Comparison of ENCODE assay signal across 19 cellular contexts in genomic region chr4:168777277-168777965, GRCh38.
DNase-seq lines count a peak whose midpoint lies in the region; ATAC-seq and TF ChIP-seq lines count a peak whose summit lies in the region.
"Had no signal": no experiment of that assay in that cellular context is flagged by ENCODE, and none has a peak within 500 bp of the region (broad histone marks: within the 10 kb centered on the region; RNA-seq: fewer than 3 reads in every experiment).

No MANE protein-coding gene starts in this region.

- peak; percentile 51 for ATAC-seq in esophagus mucosa
- ATAC-seq in HG03097 (IDR thresholded peaks at IDR 0.05; ENCODE audit: low FRiP score, unreplicated experiment), result no peak
- ATAC-seq in HG03571 (IDR thresholded peaks at IDR 0.05; ENCODE audit: unreplicated experiment), result no peak
- no peak for ATAC-seq in lower lobe of right lung
- ATAC-seq in HG03469 (IDR thresholded peaks at IDR 0.05; ENCODE audit: unreplicated experiment), result no peak

- peaks cover 10% of the 10 kb centered on the region for H3K4me1 Mint-ChIP-seq in nephron progenitor cell
- H3K4me1 Mint-ChIP-seq: IgD-negative memory B cell had no signal

- intact Hi-C loops in lower lobe of right lung (cut with DNase I), result no loop called here

- H3K27ac Mint-ChIP-seq in nephron progenitor cell, result peak overlapping the region; percentile 69
- H3K27ac Mint-ChIP-seq: IgD-negative memory B cell had no signal

- H3K36me3 Mint-ChIP-seq in nephron progenitor cell (ENCODE audit: low read depth), result peaks cover 50% of the 10 kb centered on the region
- H3K36me3 Mint-ChIP-seq: CD14-positive monocyte, IgD-negative memory B cell had no signal

- H3K9me3 Mint-ChIP-seq in nephron progenitor cell, result peaks cover 32% of the 10 kb centered on the region

- H3K4me1 ChIP-seq in cardiac muscle cell (ENCODE audit: low read depth) (peaks cover 26% of the 10 kb centered on the region), right atrium auricular region (peaks cover 0 to 30% of the 10 kb centered on the region in 2 donors), lower lobe of right lung (no peaks in the 10 kb centered on the region)

- DNase-seq in cardiac muscle cell (ENCODE audit: low read depth in 1 of 2, low spot score in 1 of 2) (no peak), right atrium auricular region (ENCODE audit: low spot score) (no peak), nephron progenitor cell (no peak), lower lobe of right lung (no peak)
- DNase-seq: 8988T, DMS79 treated with DMSO at 0.1 percent for 48 hours, Karpas-422, MG63, NCI-H1048, NCI-H1436, NCI-H1930, NCI-H345, NCI-H524 treated with DMSO at 0.1 percent for 48 hours had no signal

- H3K4me3 ChIP-seq in cardiac muscle cell (no peak overlapping the region), right atrium auricular region (no peak overlapping the region), lower lobe of right lung (no peak overlapping the region)
- H3K4me3 ChIP-seq: MG63 had no signal

- H3K27ac ChIP-seq in cardiac muscle cell (peak overlapping the region; percentile 70), right atrium auricular region (no peak overlapping the region), lower lobe of right lung (no peak overlapping the region)

- H3K27me3 ChIP-seq in cardiac muscle cell (no peaks in the 10 kb centered on the region), right atrium auricular region (no peaks in the 10 kb centered on the region), lower lobe of right lung (ENCODE audit: low read depth) (no peaks in the 10 kb centered on the region)
- H3K27me3 ChIP-seq: MG63 had no signal

- H3K36me3 ChIP-seq in cardiac muscle cell (no peaks in the 10 kb centered on the region), right atrium auricular region (no peaks in the 10 kb centered on the region), lower lobe of right lung (no peaks in the 10 kb centered on the region)
- H3K36me3 ChIP-seq: MG63 had no signal

- TF ChIP-seq CTCF in cardiac muscle cell (IDR thresholded peaks at IDR 0.05; ENCODE audit: low read depth, low read length) (no peak), right atrium auricular region (IDR thresholded peaks at IDR 0.05) (no peak), nephron progenitor cell (IDR thresholded peaks at IDR 0.05) (no peak), lower lobe of right lung (IDR thresholded peaks at IDR 0.05) (no peak)

- H3K9me3 ChIP-seq in cardiac muscle cell (ENCODE audit: low read depth) (no peaks in the 10 kb centered on the region), right atrium auricular region (peaks cover 0 to 18% of the 10 kb centered on the region in 2 donors), lower lobe of right lung (peaks cover 9% of the 10 kb centered on the region)

- H3K27me3 Mint-ChIP-seq in nephron progenitor cell (ENCODE audit: low read depth, poor library complexity), result no peaks in the 10 kb centered on the region

- H3K4me3 Mint-ChIP-seq in nephron progenitor cell, result no peak overlapping the region
- H3K4me3 Mint-ChIP-seq: CD14-positive monocyte, IgD-negative memory B cell had no signal
